25 cellular contexts compared by ENCODE assay signal in genomic region chr16:71442041-71442440, GRCh38. TPM values are rescaled to one million over a fixed set of nuclear protein-coding genes. Genes with fewer than 3 reads are reported as not detected.
"Had no signal": no experiment of that assay in that cellular context is flagged by ENCODE, and none has a peak within 500 bp of the region (broad histone marks: within the 10 kb centered on the region; RNA-seq: fewer than 3 reads in every experiment).

TLE7 (minus strand) TSS chr16:71442054; CDS start chr16:71433324, 8,730 bp downstream.

- ATAC-seq: activated CD8-positive, alpha-beta memory T cell treated with anti-CD3 and anti-CD28 coated beads, Interleukin-2, amount 10 ng/mL, durations not matched to agents 7 days and 5 days; Right ventricle myocardium inferior had no signal

- H3K4me1 Mint-ChIP-seq: activated B cell treated with CpG ODN at 0.5 μM for 24 hours; activated CD4-positive, alpha-beta T cell treated with anti-CD3 and anti-CD28 coated beads, Interleukin-2, amount 10 ng/mL, durations not matched to agents 24 days and 14 days; T-cell had no signal

- H3K27me3 Mint-ChIP-seq: activated CD4-positive, alpha-beta T cell treated with anti-CD3 and anti-CD28 coated beads, Interleukin-2, amount 10 ng/mL, durations not matched to agents 24 days and 14 days; activated CD8-positive, alpha-beta memory T cell treated with anti-CD3 and anti-CD28 coated beads, Interleukin-2, amount 10 ng/mL, durations not matched to agents 7 days and 5 days had no signal

- H3K4me3 Mint-ChIP-seq: activated B cell treated with CpG ODN at 0.5 μM for 24 hours; activated CD4-positive, alpha-beta T cell treated with anti-CD3 and anti-CD28 coated beads, Interleukin-2, amount 10 ng/mL, durations not matched to agents 24 days and 14 days; activated CD8-positive, alpha-beta memory T cell treated with anti-CD3 and anti-CD28 coated beads, Interleukin-2, amount 10 ng/mL, durations not matched to agents 7 days and 5 days; activated naive CD4-positive, alpha-beta T cell treated with anti-CD3 and anti-CD28 coated beads for 36 hours; activated naive CD8-positive, alpha-beta T cell; activated T-cell treated with anti-CD3 and anti-CD28 coated beads, Interleukin-2, amount 50 U/mL, for 4 hours; T-cell had no signal

- H3K4me3 ChIP-seq: cardiac muscle cell, SK-N-MC had no signal

- H3K27me3 ChIP-seq: brain microvascular endothelial cell, cardiac muscle cell had no signal

- DNase-seq: activated B cell treated with CpG ODN at 0.5 μM for 24 hours; activated CD4-positive, alpha-beta T cell treated with anti-CD3 and anti-CD28 coated beads for 1 hour; activated CD8-positive, alpha-beta memory T cell treated with anti-CD3 and anti-CD28 coated beads, Interleukin-2, amount 10 ng/mL, durations not matched to agents 7 days and 5 days; brain microvascular endothelial cell; KG1; NCI-H1092; NCI-H1417; NCI-H1694; NCI-H2029 treated with DMSO at 0.1 percent for 48 hours; NCI-H524; NCI-H748 treated with DMSO at 0.1 percent for 48 hours; RPMI8226; T1000 had no signal

- H3K27ac ChIP-seq: brain microvascular endothelial cell, cardiac muscle cell, SK-N-MC had no signal

- H3K36me3 ChIP-seq: brain microvascular endothelial cell, cardiac muscle cell had no signal

- H3K27ac Mint-ChIP-seq: activated B cell treated with CpG ODN at 0.5 μM for 24 hours; activated CD4-positive, alpha-beta T cell treated with anti-CD3 and anti-CD28 coated beads, Interleukin-2, amount 10 ng/mL, durations not matched to agents 24 days and 14 days; activated CD8-positive, alpha-beta memory T cell treated with anti-CD3 and anti-CD28 coated beads, Interleukin-2, amount 10 ng/mL, durations not matched to agents 7 days and 5 days; activated naive CD4-positive, alpha-beta T cell treated with anti-CD3 and anti-CD28 coated beads for 36 hours; activated naive CD8-positive, alpha-beta T cell; T-cell had no signal

RNA-seq across cellular contexts. Expression of gene TLE7, which starts in this region (rescaled TPM):
- total RNA-seq: activated B cell treated with CpG ODN at 0.5 μM for 24 hours; activated CD4-positive, alpha-beta T cell treated with anti-CD3 and anti-CD28 coated beads, Interleukin-2, amount 10 ng/mL, durations not matched to agents 24 days and 14 days; activated CD8-positive, alpha-beta memory T cell treated with anti-CD3 and anti-CD28 coated beads, Interleukin-2, amount 10 ng/mL, durations not matched to agents 7 days and 5 days; activated naive CD4-positive, alpha-beta T cell treated with anti-CD3 and anti-CD28 coated beads for 36 hours; activated T-cell treated with anti-CD3 and anti-CD28 coated beads, Interleukin-2, amount 50 U/mL, for 4 hours; cardiac muscle cell; LHCN-M2; M059J; OCI-LY7; Right ventricle myocardium inferior; T-cell had no signal
- polyA plus RNA-seq: adipose tissue, cardiac muscle cell had no signal
